Comparison of ENCODE assay signal across 11 cellular contexts in genomic region chr1:184827600-184828368, GRCh38.
DNase-seq lines count a peak whose midpoint lies in the region; ATAC-seq, FAIRE-seq and TF ChIP-seq lines count a peak whose summit lies in the region.
"Had no signal": no experiment of that assay in that cellular context is flagged by ENCODE, and none has a peak within 500 bp of the region (broad histone marks: within the 10 kb centered on the region; RNA-seq: fewer than 3 reads in every experiment).

No MANE protein-coding gene starts in this region.

- TF ChIP-seq EP300 in H1 (IDR thresholded peaks at IDR 0.05; ENCODE audit: borderline replicate concordance in 1 of 2, low read depth in 2 of 2, low read length in 2 of 2): no peak

- H3K14ac ChIP-seq in H1 (ENCODE audit: insufficient read length): no peak overlapping the region
- peak overlapping the region in 1 of 2 experiments; percentile 58 for H3K14ac ChIP-seq in mesenchymal stem cell (ENCODE audit: low read length in 2 of 2)

- H2BK120ac ChIP-seq in H1 (replicated peaks; ENCODE audit: low read depth, low read length) (no peak overlapping the region), mesenchymal stem cell (ENCODE audit: low read depth, low read length) (no peak overlapping the region)

- TF ChIP-seq RAD21 in H1 (IDR thresholded peaks at IDR 0.05 in 1 of 2, conservative IDR thresholded peaks at IDR 0.05 in 1 of 2; ENCODE audit: low read depth in 2 of 2, low read length in 2 of 2): no peak

- CTCF ChIA-PET in H1 (lab: Charles Lee; ENCODE audit: partially characterized antibody): interaction anchor here (0.8 to 1.7 kb wide), 3 partner anchors 22 to 342 kb away, joined by 3 to 5 read pairs (median 5); no protein-coding TSS in a partner anchor
- CTCF ChIA-PET in CD4-positive, alpha-beta T cell (lab: Charles Lee): interaction anchor here (0.9 to 1.3 kb wide), 2 partner anchors 10 to 155 kb away, joined by 3 to 7 read pairs; no protein-coding TSS in a partner anchor

- H3K4me3 ChIP-seq in H1 (ENCODE audit: extremely low read depth in 1 of 4, insufficient read depth in 2 of 4, low read depth in 3 of 4, low read length in 4 of 4) (no peak overlapping the region), mesenchymal stem cell (ENCODE audit: insufficient read depth in 1 of 2, low read depth in 1 of 2, low read length in 2 of 2) (no peak overlapping the region)

- H3K27ac Mint-ChIP-seq in CD4-positive, alpha-beta T cell: no peak overlapping the region

- H2AFZ ChIP-seq in H1 (ENCODE audit: low read length): no peak overlapping the region
- no peak overlapping the region for H2AFZ ChIP-seq in mesenchymal stem cell (ENCODE audit: low read depth, low read length)

- H2BK12ac ChIP-seq in H1 (ENCODE audit: low read depth, low read length) (no peak overlapping the region), mesenchymal stem cell (ENCODE audit: low read length in 2 of 2) (peak overlapping the region; percentile 21 to 56)

- no peak overlapping the region; the same call in 1 of the 2 replicates for H2BK5ac ChIP-seq in H1 (ENCODE audit: low read depth, low read length)
- peak overlapping the region; percentile 81 for H2BK5ac ChIP-seq in mesenchymal stem cell (ENCODE audit: low read depth, low read length, poor library complexity, severe bottlenecking)

- H3K4me2 ChIP-seq in H1 (ENCODE audit: insufficient read depth in 1 of 2, low read depth in 2 of 2, low read length in 2 of 2): no peak overlapping the region
- peak overlapping the region; percentile 47 for H3K4me2 ChIP-seq in mesenchymal stem cell (ENCODE audit: low read length, poor library complexity, severe bottlenecking)

- H3K79me1 ChIP-seq in H1 (ENCODE audit: low read depth, low read length) (no peaks in the 10 kb centered on the region), mesenchymal stem cell (replicated peaks; ENCODE audit: low read length, poor library complexity, severe bottlenecking) (no peaks in the 10 kb centered on the region)

- H2BK20ac ChIP-seq in H1 (ENCODE audit: low read length): no peak overlapping the region

- H3K9me3 ChIP-seq in H1 (ENCODE audit: insufficient read depth in 2 of 2, low read depth in 1 of 2, low read length in 1 of 2) (no peaks in the 10 kb centered on the region), mesenchymal stem cell (ENCODE audit: control insufficient read depth, low read length) (no peaks in the 10 kb centered on the region)
- no peaks in the 10 kb centered on the region for H3K9me3 ChIP-seq in CD4-positive, alpha-beta T cell (ENCODE audit: control insufficient read depth, low read length)

- H3K36me3 Mint-ChIP-seq in CD4-positive, alpha-beta T cell (ENCODE audit: low read depth): peaks cover 14% of the 10 kb centered on the region

- no peak overlapping the region for H3K4me3 Mint-ChIP-seq in CD4-positive, alpha-beta T cell

- H4K8ac ChIP-seq in H1 (ENCODE audit: extremely low read depth, insufficient read depth, low read length): no peak overlapping the region
- peak overlapping the region; percentile 64 for H4K8ac ChIP-seq in mesenchymal stem cell (ENCODE audit: low read length)

- H4K20me1 ChIP-seq in H1 (replicated peaks in 1 of 2; ENCODE audit: control insufficient read depth in 1 of 2, insufficient read depth in 2 of 2, low read length in 2 of 2): no peaks in the 10 kb centered on the region

- no peak for ATAC-seq in CD4-positive, alpha-beta T cell (ENCODE audit: poor library complexity)
- ATAC-seq: left lobe of liver had no signal

- H3K56ac ChIP-seq in H1 (replicated peaks; ENCODE audit: insufficient read length, low read depth, low read length): no peak overlapping the region

- no peak for TF ChIP-seq CTCF in H1 (IDR thresholded peaks at IDR 0.05; ENCODE audit: control extremely low read depth in 1 of 3, insufficient read depth in 1 of 3, low read depth in 1 of 3, low read length in 3 of 3)
- no peak for TF ChIP-seq CTCF in CD4-positive, alpha-beta T cell (IDR thresholded peaks at IDR 0.05)

- FAIRE-seq in H1 (lab: Jason Lieb, UNC): no peak

- no peak overlapping the region for H3K4ac ChIP-seq in H1 (replicated peaks; ENCODE audit: insufficient read length, low read depth, low read length)
- H3K4ac ChIP-seq in mesenchymal stem cell (ENCODE audit: low read depth in 1 of 2, low read length in 2 of 2): peak overlapping the region; percentile 47 to 67

- no peak overlapping the region for H3K27ac ChIP-seq in H1 (ENCODE audit: low read depth, low read length)
- H3K27ac ChIP-seq in mesenchymal stem cell (ENCODE audit: low read length, poor library complexity, severe bottlenecking): peak overlapping the region; percentile 93
- H3K27ac ChIP-seq in CD4-positive, alpha-beta T cell (ENCODE audit: low read depth, low read length): no peak overlapping the region

- no peaks in the 10 kb centered on the region for H3K27me3 Mint-ChIP-seq in CD4-positive, alpha-beta T cell

- H3K9ac ChIP-seq in H1 (replicated peaks in 1 of 4; ENCODE audit: extremely low read depth in 1 of 4, low read depth in 3 of 4, low read length in 3 of 4) (no peak overlapping the region), mesenchymal stem cell (ENCODE audit: low read length) (peak overlapping the region; percentile 38)

- H3K79me2 ChIP-seq in H1 (ENCODE audit: control insufficient read depth in 1 of 2, insufficient read depth in 2 of 2, low read length in 2 of 2): no peaks in the 10 kb centered on the region

- intact Hi-C loops in CD4-positive, alpha-beta T cell (cut with DNase I, micrococcal nuclease): no loop called here

- no peaks in the 10 kb centered on the region for H3K4me1 ChIP-seq in H1 (replicated peaks in 1 of 4; ENCODE audit: control insufficient read depth in 3 of 4, insufficient read depth in 4 of 4, low read length in 3 of 4)
- peaks cover 10% of the 10 kb centered on the region for H3K4me1 ChIP-seq in mesenchymal stem cell (ENCODE audit: control insufficient read depth, insufficient read depth, low read depth, low read length)

- WGBS in H1 (ENCODE audit: extremely low coverage in 1 of 2, insufficient coverage in 1 of 2, insufficient read length in 1 of 2, insufficient replicate concordance in 2 of 2, low coverage in 1 of 2, low lambda C conversion rate in 2 of 2, missing lambda C conversion rate in 1 of 2), 2 experiments: 79% methylated on average over 7 of the region's 8 CpGs; no CpG with 5 or more reads in 1 of the 2 experiments
- WGBS in mesenchymal stem cell: 60% methylated on average over 5 of the region's 8 CpGs

- no peaks in the 10 kb centered on the region for H3K4me1 Mint-ChIP-seq in CD4-positive, alpha-beta T cell (ENCODE audit: low read depth)

- POLR2A ChIA-PET in H1 (lab: Charles Lee; ENCODE audit: partially characterized antibody): interaction anchor here (0.6 kb wide), 1 partner anchor 488 kb away, joined by 3 read pairs; no protein-coding TSS in a partner anchor
- POLR2A ChIA-PET in CD4-positive, alpha-beta T cell (lab: Charles Lee): interaction anchor here (0.8 kb wide), 1 partner anchor 36 kb away, joined by 3 read pairs; no protein-coding TSS in a partner anchor

- no peak overlapping the region for H2AK5ac ChIP-seq in H1 (ENCODE audit: low read depth, low read length)
- H2AK5ac ChIP-seq in mesenchymal stem cell (ENCODE audit: low read length, severe bottlenecking): peak overlapping the region; percentile 55

- H3K18ac ChIP-seq in H1 (ENCODE audit: extremely low read depth, low read length): no peak overlapping the region
- H3K18ac ChIP-seq in mesenchymal stem cell (ENCODE audit: low read depth in 1 of 2, low read length in 2 of 2): peak overlapping the region; percentile 86

- H4K5ac ChIP-seq in H1 (ENCODE audit: insufficient read length, low read depth, low read length): no peak overlapping the region

- H3K36me3 ChIP-seq in H1 (ENCODE audit: control insufficient read depth in 2 of 4, insufficient read depth in 4 of 4, low read length in 3 of 4) (peaks cover 0 to 6% (median 0%) of the 10 kb centered on the region in 4 experiments; a peak in 1 of 8 replicates), mesenchymal stem cell (ENCODE audit: control insufficient read depth in 1 of 2, insufficient read depth in 2 of 2, low read depth in 1 of 2, low read length in 2 of 2) (peaks cover 0 to 55% of the 10 kb centered on the region in 2 experiments)

- H3K23me2 ChIP-seq in H1 (ENCODE audit: low read depth, low read length): no peaks in the 10 kb centered on the region

- DNase-seq in A172 (ENCODE audit: low spot score) (peak; percentile 78), M059J (ENCODE audit: low read depth) (peak; percentile 93), H1 (ENCODE audit: low read depth in 1 of 2, low spot score in 2 of 2) (peak in 1 of 2 experiments; percentile 17), mesenchymal stem cell (peak; percentile 67), GM19240 (ENCODE audit: insufficient read length, low spot score) (no peak), NCI-H524 (lab: John Stamatoyannopoulos, UW) (no peak), HuH-7 (ENCODE audit: low spot score) (no peak)
- DNase-seq in CD4-positive, alpha-beta T cell: no peak
- DNase-seq: NCI-H187, T1000 had no signal

- no peaks in the 10 kb centered on the region for H3K9me3 Mint-ChIP-seq in CD4-positive, alpha-beta T cell

- H3K27me3 ChIP-seq in H1 (replicated peaks in 1 of 4; ENCODE audit: control insufficient read depth in 3 of 4, extremely low read depth in 1 of 4, insufficient read depth in 3 of 4, low read length in 3 of 4): no peaks in the 10 kb centered on the region
- H3K27me3 ChIP-seq in mesenchymal stem cell (ENCODE audit: control insufficient read depth in 1 of 2, insufficient read depth in 1 of 2, low read length in 2 of 2): no peaks in the 10 kb centered on the region
- no peaks in the 10 kb centered on the region for H3K27me3 ChIP-seq in CD4-positive, alpha-beta T cell (ENCODE audit: control insufficient read depth, insufficient read depth, low read length)

- H2BK15ac ChIP-seq in H1 (ENCODE audit: low read length): no peak overlapping the region
- peak overlapping the region; percentile 92 for H2BK15ac ChIP-seq in mesenchymal stem cell (ENCODE audit: low read depth, poor library complexity, severe bottlenecking)

- TF ChIP-seq POLR2A in H1 (IDR thresholded peaks at IDR 0.05; ENCODE audit: control extremely low read depth in 1 of 2, low read depth in 2 of 2, low read length in 2 of 2): no peak

- H4K91ac ChIP-seq in H1 (replicated peaks; ENCODE audit: insufficient read length, low read length) (no peak overlapping the region), mesenchymal stem cell (ENCODE audit: low read length) (peak overlapping the region; percentile 67)

- no peak overlapping the region for H3K23ac ChIP-seq in H1 (ENCODE audit: insufficient read length)
- H3K23ac ChIP-seq in mesenchymal stem cell (ENCODE audit: low read length in 2 of 2): no peak overlapping the region

TF ChIP-seq in H1, 55 proteins besides CTCF, POLR2A, EP300 and RAD21:
- TF ChIP-seq MAFK (IDR thresholded peaks at IDR 0.05; ENCODE audit: low read depth, low read length): no peak
- TF ChIP-seq TCF12 (IDR thresholded peaks at IDR 0.05; ENCODE audit: low read depth, low read length): no peak
- TF ChIP-seq JUND (IDR thresholded peaks at IDR 0.05; ENCODE audit: low read length): 0 out of 2 replicates have a peak, but pooled peaks have one; percentile 29
- TF ChIP-seq TAF7 (optimal IDR thresholded peaks at IDR 0.05; ENCODE audit: borderline replicate concordance, low read depth, low read length): no peak
TF ChIP-seq in H1: peak in this region for 1.

Comparison
In these comparisons a context has a peak if more than half of its experiments do, and no peak if none do; other contexts are left out.
1. DNase-seq: peak in A172 (single experiment), M059J (single experiment) and mesenchymal stem cell (single experiment); none in GM19240 (single experiment), NCI-H524 (0 of 2), CD4-positive, alpha-beta T cell (0 of 10) and HuH-7 (single experiment).